ENCODE assay signal across 15 cellular contexts in genomic region chrX:78708830-78709229, GRCh38. TPM values are rescaled to one million over a fixed set of nuclear protein-coding genes. Genes with fewer than 3 reads are reported as not detected.
DNase-seq lines count a peak whose midpoint lies in the region; ATAC-seq, FAIRE-seq and TF ChIP-seq lines count a peak whose summit lies in the region.
"Had no signal": no experiment of that assay in that cellular context is flagged by ENCODE, and none has a peak within 500 bp of the region (broad histone marks: within the 10 kb centered on the region; RNA-seq: fewer than 3 reads in every experiment).

No MANE protein-coding gene starts in this region.

- H3K9me3 Mint-ChIP-seq in nephron progenitor cell: peaks cover 22% of the 10 kb centered on the region

- no peak overlapping the region for H3K27ac ChIP-seq in colonic mucosa
- H3K27ac ChIP-seq: C4-2B had no signal

- H3K4me3 Mint-ChIP-seq in nephron progenitor cell: no peak overlapping the region

- DNase-seq in LHCN-M2 (ENCODE audit: low read depth): peak; percentile 9
- peak; percentile 0 for DNase-seq in bronchial epithelial cell (ENCODE audit: low read depth)
- peak; percentile 46 for DNase-seq in myocyte (ENCODE audit: low read depth)
- DNase-seq in superior temporal gyrus (ENCODE audit: extremely low spot score): peak; percentile 7
- DNase-seq in nephron progenitor cell: no peak
- DNase-seq in colonic mucosa: no peak
- DNase-seq: DMS79 treated with DMSO at 0.1 percent for 48 hours, KG1, NCI-H1694 treated with DMSO at 0.1 percent for 48 hours, SHP77 treated with DMSO at 0.1 percent for 48 hours had no signal

- peaks cover 4% of the 10 kb centered on the region for H3K4me1 Mint-ChIP-seq in nephron progenitor cell

- H3K4me1 ChIP-seq in colonic mucosa: no peaks in the 10 kb centered on the region

- no peak for ATAC-seq in HG03280 (IDR thresholded peaks at IDR 0.05; ENCODE audit: unreplicated experiment)

- FAIRE-seq in bronchial epithelial cell (lab: Jason Lieb, UNC): no peak

- H3K36me3 ChIP-seq in bronchial epithelial cell (ENCODE audit: control insufficient read depth, insufficient read depth, low read length): no peaks in the 10 kb centered on the region
- H3K36me3 ChIP-seq in colonic mucosa: no peaks in the 10 kb centered on the region

- no peak overlapping the region for H3K27ac Mint-ChIP-seq in nephron progenitor cell

- no peak overlapping the region for H3K9ac ChIP-seq in colonic mucosa (ENCODE audit: low read depth in 2 of 2, low read length in 2 of 2)

- intact Hi-C loops in colonic mucosa (cut with DNase I): no loop called here

- H3K36me3 Mint-ChIP-seq in nephron progenitor cell (ENCODE audit: low read depth): no peaks in the 10 kb centered on the region

- H3K27me3 Mint-ChIP-seq in nephron progenitor cell (ENCODE audit: low read depth, poor library complexity): no peaks in the 10 kb centered on the region

- H3K27me3 ChIP-seq in bronchial epithelial cell (ENCODE audit: control insufficient read depth, insufficient read depth, low read length) (no peaks in the 10 kb centered on the region), colonic mucosa (peaks cover 3% of the 10 kb centered on the region)

- H3K4me3 ChIP-seq in bronchial epithelial cell (ENCODE audit: low read depth, low read length) (no peak overlapping the region), colonic mucosa (no peak overlapping the region)

- no peaks in the 10 kb centered on the region for H3K9me3 ChIP-seq in colonic mucosa

- no peak for TF ChIP-seq CTCF in bronchial epithelial cell (IDR thresholded peaks at IDR 0.05; ENCODE audit: insufficient read depth, low read length, severe bottlenecking)
- no peak for TF ChIP-seq CTCF in nephron progenitor cell (IDR thresholded peaks at IDR 0.05)
- no peak for TF ChIP-seq CTCF in colonic mucosa (IDR thresholded peaks at IDR 0.05)

RNA-seq across cellular contexts. Expression of gene LPAR4, which starts 38.7 kb away (rescaled TPM):
- total RNA-seq in LHCN-M2 (2014; rRNA removed) (2.4 and 3.8 TPM in 2 replicates), bronchial epithelial cell (not detected in 2 replicates), myocyte (6.3 and 11.7 TPM in 2 replicates), colonic mucosa (under 1 TPM; 0.15 to 0.24 TPM)
- polyA plus RNA-seq in LHCN-M2 (2012): 1.6 TPM
- polyA plus RNA-seq in myocyte (2012): 0.73 TPM
- total RNA-seq: HT-29, NCI-H460 had no signal

RNA-seq across cellular contexts. Expression of gene RTL3, which starts 49.7 kb away (rescaled TPM):
- total RNA-seq in LHCN-M2 (2014; rRNA removed) (0.06 and 0.29 TPM in 2 replicates), bronchial epithelial cell (not detected in 2 replicates), myocyte (0.40 and 1.3 TPM in 2 replicates), colonic mucosa (not detected)
- polyA plus RNA-seq in LHCN-M2 (2012): 0.68 TPM
- 0.14 TPM for polyA plus RNA-seq in myocyte (2012)
- total RNA-seq: H1, HT-29, NCI-H460 had no signal
- polyA plus RNA-seq: H1 had no signal

Comparison
In these comparisons a context has a peak if more than half of its experiments do, and no peak if none do; other contexts are left out.
1. DNase-seq: peak in LHCN-M2 (single experiment), bronchial epithelial cell (single experiment), myocyte (single experiment) and superior temporal gyrus (single experiment); none in nephron progenitor cell (single experiment) and colonic mucosa (single experiment).